In genomic region chr16:53892155-53892554, GRCh38 we compare ENCODE assay signal across 8 cellular contexts.
A peak's percentile ranks its signal among the peaks of the same experiment; 100 is the strongest.
DNase-seq lines count a peak whose midpoint lies in the region; FAIRE-seq and TF ChIP-seq lines count a peak whose summit lies in the region.

No MANE protein-coding gene starts in this region.

- H3K36me3 ChIP-seq in MG63 (peaks cover 33% of the 10 kb centered on the region), SK-N-SH (replicated peaks in 1 of 2; ENCODE audit: control insufficient read depth in 1 of 2, insufficient read depth in 2 of 2, low read length in 1 of 2) (peaks cover 9 to 12% of the 10 kb centered on the region in 2 experiments), brain microvascular endothelial cell (replicated peaks) (peaks cover 3% of the 10 kb centered on the region)

- H3F3A ChIP-seq in SK-N-SH (replicated peaks; ENCODE audit: insufficient read depth): peaks cover 15% of the 10 kb centered on the region

- H3K4me3 ChIP-seq in MG63 (no peak overlapping the region), SK-N-SH (ENCODE audit: low read depth in 2 of 2, low read length in 1 of 2) (no peak overlapping the region), brain microvascular endothelial cell (ENCODE audit: low read depth, low read length) (no peak overlapping the region)

- H3K4me1 ChIP-seq in SK-N-SH (ENCODE audit: control insufficient read depth in 1 of 2, insufficient read depth in 2 of 2, low read depth in 1 of 2, low read length in 1 of 2): peaks cover 8 to 29% of the 10 kb centered on the region in 2 experiments; a peak in 3 of 4 replicates

- TF ChIP-seq EP300 in SK-N-SH (IDR thresholded peaks at IDR 0.05; ENCODE audit: borderline replicate concordance in 1 of 2, low read depth in 1 of 2, low read length in 1 of 2): no peak

- H3K27ac ChIP-seq in SK-N-SH (ENCODE audit: low read depth in 2 of 2, low read length in 1 of 2) (peak overlapping the region in 1 of 2 experiments; percentile 27; a peak in 3 of 4 replicates), brain microvascular endothelial cell (peak overlapping the region; percentile 3)

- WGBS in SK-N-SH (ENCODE audit: low lambda C conversion rate): 0% methylated on average over 3 of the region's 3 CpGs

- H3K4me2 ChIP-seq in SK-N-SH: 0 out of 2 replicates have a peak overlapping the region, but pooled peaks have one; percentile 6

- H3K79me2 ChIP-seq in SK-N-SH (ENCODE audit: insufficient read depth): no peaks in the 10 kb centered on the region

- no peaks in the 10 kb centered on the region for H3K27me3 ChIP-seq in MG63
- no peaks in the 10 kb centered on the region for H3K27me3 ChIP-seq in SK-N-SH (ENCODE audit: insufficient read depth)
- no peaks in the 10 kb centered on the region for H3K27me3 ChIP-seq in brain microvascular endothelial cell (replicated peaks)

- no peaks in the 10 kb centered on the region for H4K20me1 ChIP-seq in SK-N-SH (ENCODE audit: insufficient read depth)

- TF ChIP-seq RAD21 in SK-N-SH (IDR thresholded peaks at IDR 0.05; ENCODE audit: low read length): peak; percentile 88

- CTCF ChIA-PET in SK-N-SH (lab: Yijun Ruan, JAX): interaction anchor here (0.7 to 3.5 kb wide), 28 partner anchors 9 to 1479 kb away, joined by 3 to 13 read pairs (median 3); partner anchors contain the start of gene IRX3

- peak; percentile 91 for TF ChIP-seq CTCF in SK-N-SH (IDR thresholded peaks at IDR 0.05)
- peak; percentile 85 for TF ChIP-seq CTCF in brain microvascular endothelial cell (IDR thresholded peaks at IDR 0.05; ENCODE audit: low read depth, low read length, missing control alignments)

- no peak overlapping the region for H3K9ac ChIP-seq in SK-N-SH

- POLR2A ChIA-PET in SK-N-SH (lab: Yijun Ruan, JAX): interaction anchor here (0.9 kb wide), 1 partner anchor 168 kb away, joined by 4 read pairs; no protein-coding TSS in a partner anchor

- H2AFZ ChIP-seq in SK-N-SH (ENCODE audit: low read depth): 0 out of 2 replicates have a peak overlapping the region, but pooled peaks have one; percentile 11

- FAIRE-seq in islet of Langerhans (lab: Jason Lieb, UNC): peak; percentile 85

- DNase-seq in NCI-H524 (lab: John Stamatoyannopoulos, UW): peak; percentile 22 to 67
- DNase-seq in NCI-H524 treated with DMSO at 0.1 percent for 48 hours (lab: John Stamatoyannopoulos, UW): no peak
- peak; percentile 69 for DNase-seq in MG63
- DNase-seq in SK-N-SH: peak; percentile 40
- DNase-seq in brain microvascular endothelial cell: peak; percentile 74
- peak; percentile 5 for DNase-seq in stimulated activated CD4-positive, alpha-beta T cell treated with anti-CD3 and anti-CD28 coated beads, Interleukin-2, amount 100 ng/mL, for 4 hours (ENCODE audit: low read depth)
- no peak for DNase-seq in NCI-H1930 (lab: John Stamatoyannopoulos, UW)

- H3K9me2 ChIP-seq in SK-N-SH: no peaks in the 10 kb centered on the region

- H3K9me3 ChIP-seq in MG63: no peaks in the 10 kb centered on the region
- H3K9me3 ChIP-seq in SK-N-SH: no peaks in the 10 kb centered on the region

- in situ Hi-C loops in brain microvascular endothelial cell (cut with HindIII; ENCODE audit: low pct_ligation_motif_present, low sequenced_read_pairs): no loop called here

TF ChIP-seq in SK-N-SH, 30 proteins besides CTCF, POLR2A, EP300 and RAD21:
- TF ChIP-seq MXI1 (IDR thresholded peaks at IDR 0.05; ENCODE audit: low read depth, low read length) (no peak), RCOR1 (IDR thresholded peaks at IDR 0.05; ENCODE audit: low read length) (0 out of 2 replicates have a peak, but pooled peaks have one; percentile 17), TCF12 (IDR thresholded peaks at IDR 0.05) (0 out of 2 replicates have a peak, but pooled peaks have one; percentile 36), SMC3 (IDR thresholded peaks at IDR 0.05; ENCODE audit: low read depth, low read length) (peak; percentile 69; the same call in 1 of the 2 replicates), GABPA (IDR thresholded peaks at IDR 0.05; ENCODE audit: low read depth) (no peak), POLR2AphosphoS5 (IDR thresholded peaks at IDR 0.05; ENCODE audit: low read depth, low read length) (no peak), FOXJ3 (CRISPR knock-in tag; IDR thresholded peaks at IDR 0.05) (no peak), USF1 (IDR thresholded peaks at IDR 0.05; ENCODE audit: borderline replicate concordance, low read depth) (no peak), FOSL2 (IDR thresholded peaks at IDR 0.05; ENCODE audit: borderline replicate concordance, low read depth) (peak; percentile 35; the same call in 1 of the 2 replicates), MAX (IDR thresholded peaks at IDR 0.05; ENCODE audit: low read depth) (no peak)

Comparison
In these comparisons a context has a peak if more than half of its experiments do, and no peak if none do; other contexts are left out.
1. DNase-seq: peak in NCI-H524 (2 of 2), MG63 (single experiment), SK-N-SH (single experiment), brain microvascular endothelial cell (single experiment) and stimulated activated CD4-positive, alpha-beta T cell treated with anti-CD3 and anti-CD28 coated beads, Interleukin-2, amount 100 ng/mL, for 4 hours (single experiment); none in NCI-H524 treated with DMSO at 0.1 percent for 48 hours (single experiment) and NCI-H1930 (0 of 2).